Comparison of ENCODE assay signal across 11 cellular contexts in genomic region chr18:57544958-57545661, GRCh38. TPM values are rescaled to one million over a fixed set of nuclear protein-coding genes. Genes with fewer than 3 reads are reported as not detected.
DNase-seq lines count a peak whose midpoint lies in the region; ATAC-seq and TF ChIP-seq lines count a peak whose summit lies in the region.
"Had no signal": no experiment of that assay in that cellular context is flagged by ENCODE, and none has a peak within 500 bp of the region (broad histone marks: within the 10 kb centered on the region; RNA-seq: fewer than 3 reads in every experiment).

No MANE protein-coding gene starts in this region.

- H3K27ac Mint-ChIP-seq in type B pancreatic cell, result no peak overlapping the region
- no peak overlapping the region for H3K27ac Mint-ChIP-seq in activated CD8-positive, alpha-beta T cell treated with anti-CD3 and anti-CD28 coated beads, Interleukin-2, amount 10 ng/mL, durations not matched to agents 7 days and 5 days

- H3K36me3 ChIP-seq in tibial nerve, result peaks cover 0 to 17% (median 0%) of the 10 kb centered on the region in 3 donors

- no peaks in the 10 kb centered on the region for H3K9me3 Mint-ChIP-seq in type B pancreatic cell
- H3K9me3 Mint-ChIP-seq in activated CD8-positive, alpha-beta T cell treated with anti-CD3 and anti-CD28 coated beads, Interleukin-2, amount 10 ng/mL, durations not matched to agents 7 days and 5 days (ENCODE audit: insufficient read depth), result no peaks in the 10 kb centered on the region

- peaks cover 0 to 3% (median 0%) of the 10 kb centered on the region in 4 donors for H3K4me1 ChIP-seq in tibial nerve

- no peak overlapping the region for H3K4me3 Mint-ChIP-seq in type B pancreatic cell
- no peak overlapping the region for H3K4me3 Mint-ChIP-seq in activated CD8-positive, alpha-beta T cell treated with anti-CD3 and anti-CD28 coated beads, Interleukin-2, amount 10 ng/mL, durations not matched to agents 7 days and 5 days

- no peak overlapping the region for H3K27ac ChIP-seq in tibial nerve

- POLR2A ChIA-PET in activated CD8-positive, alpha-beta T cell treated with anti-CD3 and anti-CD28 coated beads, Interleukin-2, amount 10 ng/mL, durations not matched to agents 7 days and 5 days (lab: Charles Lee), result no interaction called here

- no peaks in the 10 kb centered on the region for H3K36me3 Mint-ChIP-seq in type B pancreatic cell
- H3K36me3 Mint-ChIP-seq in activated CD8-positive, alpha-beta T cell treated with anti-CD3 and anti-CD28 coated beads, Interleukin-2, amount 10 ng/mL, durations not matched to agents 7 days and 5 days (ENCODE audit: low read depth), result no peaks in the 10 kb centered on the region

- DNase-seq in GM12865 (ENCODE audit: low read depth) (peak; percentile 57), NOMO-1 treated with DMSO at 0.1 percent for 48 hours (lab: John Stamatoyannopoulos, UW; ENCODE audit: unreplicated experiment) (peak; percentile 92), HPDE6-E6E7 (ENCODE audit: extremely low spot score) (no peak), type B pancreatic cell (ENCODE audit: extremely low spot score, unreplicated experiment) (no peak), tibial nerve (ENCODE audit: low spot score in 2 of 2) (no peak)
- no peak for DNase-seq in activated CD8-positive, alpha-beta T cell treated with anti-CD3 and anti-CD28 coated beads, Interleukin-2, amount 10 ng/mL, durations not matched to agents 7 days and 5 days
- DNase-seq: dermis blood vessel endothelial cell, hippocampal formation, NCI-H69 had no signal

- no peak for TF ChIP-seq CTCF in GM12865 (IDR thresholded peaks at IDR 0.05; ENCODE audit: insufficient read depth, low read depth, low read length, missing control alignments)
- no peak for TF ChIP-seq CTCF in type B pancreatic cell (conservative IDR thresholded peaks at IDR 0.05)
- no peak for TF ChIP-seq CTCF in tibial nerve (IDR thresholded peaks at IDR 0.05)

- peaks cover 11% of the 10 kb centered on the region for H3K4me1 Mint-ChIP-seq in type B pancreatic cell (ENCODE audit: unreplicated experiment)
- H3K4me1 Mint-ChIP-seq in activated CD8-positive, alpha-beta T cell treated with anti-CD3 and anti-CD28 coated beads, Interleukin-2, amount 10 ng/mL, durations not matched to agents 7 days and 5 days (ENCODE audit: low read depth), result peaks cover 11% of the 10 kb centered on the region

- peaks cover 4% of the 10 kb centered on the region for H3K27me3 Mint-ChIP-seq in type B pancreatic cell
- H3K27me3 Mint-ChIP-seq in activated CD8-positive, alpha-beta T cell treated with anti-CD3 and anti-CD28 coated beads, Interleukin-2, amount 10 ng/mL, durations not matched to agents 7 days and 5 days (ENCODE audit: low read depth), result peaks cover 2% of the 10 kb centered on the region

- CTCF ChIA-PET in activated CD8-positive, alpha-beta T cell treated with anti-CD3 and anti-CD28 coated beads, Interleukin-2, amount 10 ng/mL, durations not matched to agents 7 days and 5 days (lab: Charles Lee), result interaction anchor here (1.1 to 2.4 kb wide), 2 partner anchors 14 to 17 kb away, joined by 6 to 7 read pairs; no protein-coding TSS in a partner anchor

- no peak for TF ChIP-seq POLR2A in tibial nerve (IDR thresholded peaks at IDR 0.05)

- no peak overlapping the region for H3K4me3 ChIP-seq in GM12865 (ENCODE audit: low read depth, low read length)
- no peak overlapping the region for H3K4me3 ChIP-seq in tibial nerve

- no peaks in the 10 kb centered on the region for H3K9me3 ChIP-seq in tibial nerve

- WGBS in tibial nerve, 2 donors, result 53 to 66% methylated on average over 8 of the region's 8 CpGs

- TF ChIP-seq EP300 in tibial nerve (IDR thresholded peaks at IDR 0.05), result no peak

- ATAC-seq in GM21360 (IDR thresholded peaks at IDR 0.05; ENCODE audit: unreplicated experiment) (peak; percentile 91), HG03064 (IDR thresholded peaks at IDR 0.05; ENCODE audit: low read depth, unreplicated experiment) (peak; percentile 68)
- ATAC-seq in activated CD8-positive, alpha-beta T cell treated with anti-CD3 and anti-CD28 coated beads, Interleukin-2, amount 10 ng/mL, durations not matched to agents 7 days and 5 days, result no peak

- H3K27me3 ChIP-seq in tibial nerve, result no peaks in the 10 kb centered on the region

RNA-seq across cellular contexts. Expression of gene FECH, which starts 41.4 kb away (rescaled TPM):
- total RNA-seq in type B pancreatic cell (ENCODE audit: low replicate concordance) (22.1 and 43.1 TPM in 2 replicates), tibial nerve (10 to 100 TPM; 16.3 to 42.4 (median 28.2) TPM)
- 10 to 100 TPM; 21.1 to 26.7 TPM for total RNA-seq in activated CD8-positive, alpha-beta T cell treated with anti-CD3 and anti-CD28 coated beads, Interleukin-2, amount 10 ng/mL, durations not matched to agents 7 days and 5 days

Comparison
In these comparisons a context has a peak if more than half of its experiments do, and no peak if none do; other contexts are left out.
1. DNase-seq: peak in GM12865 (single experiment) and NOMO-1 treated with DMSO at 0.1 percent for 48 hours (single experiment); none in HPDE6-E6E7 (single experiment), type B pancreatic cell (single experiment), activated CD8-positive, alpha-beta T cell treated with anti-CD3 and anti-CD28 coated beads, Interleukin-2, amount 10 ng/mL, durations not matched to agents 7 days and 5 days (single experiment) and tibial nerve (0 of 2).